Comparison of ENCODE assay signal across 15 cellular contexts in the genomic region with DNA sequence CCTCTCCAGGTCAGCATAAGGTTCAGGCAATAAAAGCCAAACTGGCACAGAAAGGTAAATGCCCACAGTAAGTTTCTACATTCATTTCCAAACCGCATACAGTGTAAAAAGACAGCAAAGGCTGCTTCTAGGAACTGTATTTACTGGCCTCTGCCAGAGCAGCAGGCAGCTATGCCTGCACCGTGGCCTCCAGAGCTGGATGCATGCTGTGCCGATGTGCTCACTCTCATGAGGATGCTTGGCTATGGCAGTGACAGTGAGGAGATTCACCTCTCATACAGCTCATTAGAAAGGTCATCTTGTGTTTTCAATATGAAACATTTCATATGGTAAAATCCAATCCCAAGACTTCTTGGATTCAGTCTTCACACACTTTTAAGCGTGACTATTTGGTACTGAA.
"Had no signal": no experiment of that assay in that cellular context is flagged by ENCODE, and none has a peak within 500 bp of the region (broad histone marks: within the 10 kb centered on the region; RNA-seq: fewer than 3 reads in every experiment).

No MANE protein-coding gene starts in this region.

- H3K27me3 ChIP-seq: esophagus muscularis mucosa, hepatocyte, SJCRH30 had no signal

- H3K4me1 ChIP-seq: SJCRH30 had no signal

- DNase-seq: activated CD4-positive, alpha-beta T cell treated with anti-CD3 and anti-CD28 coated beads, Interleukin-2, amount 50 U/mL, for 4 hours; activated CD4-positive, CD25-positive, alpha-beta regulatory T cell treated with anti-CD3 and anti-CD28 coated beads, Interleukin-2, amount 50 U/mL, for 72 hours; activated gamma-delta T cell; activated naive CD8-positive, alpha-beta T cell treated with anti-CD3 and anti-CD28 coated beads for 36 hours; activated T-cell treated with anti-CD3 and anti-CD28 coated beads, Interleukin-2, amount 50 U/mL, for 48 hours; aorta; naive thymus-derived CD8-positive, alpha-beta T cell; occipital lobe; SJCRH30; stimulated activated CD4-positive, alpha-beta T cell treated with anti-CD3 and anti-CD28 coated beads, Interleukin-2, amount 100 ng/mL, for 48 hours; stimulated activated naive CD4-positive, alpha-beta T cell; trophoblast cell had no signal

- H3K9me3 Mint-ChIP-seq: activated naive CD8-positive, alpha-beta T cell treated with anti-CD3 and anti-CD28 coated beads for 36 hours; naive thymus-derived CD8-positive, alpha-beta T cell had no signal

- H3K27ac ChIP-seq: esophagus muscularis mucosa, hepatocyte, SJCRH30 had no signal

- H3K27me3 Mint-ChIP-seq: activated naive CD8-positive, alpha-beta T cell treated with anti-CD3 and anti-CD28 coated beads for 36 hours; naive thymus-derived CD8-positive, alpha-beta T cell had no signal

- H3K4me3 Mint-ChIP-seq: activated naive CD8-positive, alpha-beta T cell treated with anti-CD3 and anti-CD28 coated beads for 36 hours; naive thymus-derived CD8-positive, alpha-beta T cell had no signal

- ATAC-seq: left lobe of liver; naive thymus-derived CD8-positive, alpha-beta T cell had no signal

- H3K9me3 ChIP-seq: esophagus muscularis mucosa, SJCRH30 had no signal

- H3K27ac Mint-ChIP-seq: activated naive CD8-positive, alpha-beta T cell treated with anti-CD3 and anti-CD28 coated beads for 36 hours had no signal

- H3K4me3 ChIP-seq: esophagus muscularis mucosa, hepatocyte, SJCRH30 had no signal
